In genomic region chr2:215950009-215950408, GRCh38 we compare ENCODE assay signal across 8 cellular contexts.
DNase-seq lines count a peak whose midpoint lies in the region; ATAC-seq and TF ChIP-seq lines count a peak whose summit lies in the region.

No MANE protein-coding gene starts in this region.

- WGBS in spleen, 5 donors = 63 to 64% (median 63%) methylated on average over 3 of the region's 3 CpGs

- no peaks in the 10 kb centered on the region for H3K4me1 ChIP-seq in spleen

- H3K9me3 ChIP-seq in spleen = no peaks in the 10 kb centered on the region

- H3K36me3 ChIP-seq in spleen = peaks cover 0 to 20% (median 4%) of the 10 kb centered on the region in 6 donors

- intact Hi-C loops in spleen (cut with DNase I; ENCODE audit: low total_unique reads) = loop anchor here (10.0 kb wide), 1 partner anchor 65 kb away; the partner anchor contains the start of gene MREG

- peak; percentile 88 for ATAC-seq in GM19455 (IDR thresholded peaks at IDR 0.05; ENCODE audit: unreplicated experiment)
- ATAC-seq in HG03354 (IDR thresholded peaks at IDR 0.05; ENCODE audit: poor library complexity, severe bottlenecking, unreplicated experiment) = peak; percentile 95

- no peaks in the 10 kb centered on the region for H3K27me3 ChIP-seq in spleen (replicated peaks in 1 of 7)

- TF ChIP-seq CTCF in fibroblast of mammary gland (conservative IDR thresholded peaks at IDR 0.05; ENCODE audit: control insufficient read depth, insufficient read depth, low read depth, low read length) = peak; percentile 62
- TF ChIP-seq CTCF in spleen (IDR thresholded peaks at IDR 0.05 in 8 of 11, conservative IDR thresholded peaks at IDR 0.05 in 3 of 11) = peak in 7 of 11 experiments; percentile 15 to 45 (median 33)

- DNase-seq in NCI-H2196 (lab: John Stamatoyannopoulos, UW; ENCODE audit: unreplicated experiment) (peak; percentile 25), NCI-H2196 treated with DMSO at 0.1 percent for 48 hours (lab: John Stamatoyannopoulos, UW; ENCODE audit: unreplicated experiment) (no peak), RPMI8226 (peak; percentile 49), fibroblast of mammary gland (ENCODE audit: low read depth) (peak; percentile 79), spleen (no peak), T-helper 9 cell (no peak)

- TF ChIP-seq POLR2A in spleen (IDR thresholded peaks at IDR 0.05) = no peak

- H3K4me3 ChIP-seq in fibroblast of mammary gland (ENCODE audit: control insufficient read depth, low read depth, low read length) (no peak overlapping the region), spleen (no peak overlapping the region)

- H3K27ac ChIP-seq in spleen = no peak overlapping the region

Comparison
In these comparisons a context has a peak if more than half of its experiments do, and no peak if none do; other contexts are left out.
1. DNase-seq: peak in NCI-H2196 (single experiment), RPMI8226 (single experiment) and fibroblast of mammary gland (single experiment); none in NCI-H2196 treated with DMSO at 0.1 percent for 48 hours (single experiment), spleen (single experiment) and T-helper 9 cell (single experiment).